12 cellular contexts compared by ENCODE assay signal in the genomic region with DNA sequence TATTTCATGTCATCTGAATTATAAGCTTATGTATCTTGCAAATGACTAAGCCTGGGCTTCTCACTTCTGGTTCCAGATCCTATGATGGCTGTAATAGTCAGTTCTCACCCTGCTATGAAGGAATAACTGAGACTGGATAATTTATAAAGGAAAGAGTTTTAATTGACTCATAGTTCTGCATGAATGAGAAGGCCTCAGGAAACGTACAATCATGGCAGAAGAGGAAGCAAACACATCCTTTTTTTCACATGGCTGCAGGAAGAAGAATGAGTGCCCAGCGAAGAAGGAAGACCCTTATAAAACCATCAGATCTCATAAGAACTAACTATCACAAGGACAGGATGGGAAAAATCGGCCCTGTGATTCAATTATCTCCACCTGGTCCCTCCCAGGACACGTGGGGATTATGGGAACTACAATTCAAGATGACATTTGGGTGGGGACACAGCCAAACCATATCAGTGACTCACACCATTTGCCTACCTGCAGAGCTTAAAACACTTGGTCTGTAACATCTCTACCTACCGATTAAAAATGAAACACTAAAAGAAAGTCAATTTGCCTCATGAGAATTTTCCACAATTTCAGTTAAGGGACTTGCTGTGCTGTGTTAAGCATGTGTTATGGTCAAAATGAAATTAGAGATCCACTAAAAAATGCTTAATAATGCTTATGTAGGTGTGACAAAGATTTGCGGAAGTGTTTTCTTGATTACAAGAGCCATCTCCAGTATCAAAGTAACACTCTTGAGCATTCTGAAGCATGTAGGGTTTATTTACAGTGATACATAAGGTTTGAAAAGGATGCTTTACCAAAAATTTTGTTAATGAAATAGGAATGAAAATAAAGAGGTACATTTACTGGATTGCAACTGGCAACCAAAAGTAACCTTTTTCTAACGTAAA. TPM values are rescaled to one million over a fixed set of nuclear protein-coding genes. Genes with fewer than 3 reads are reported as not detected.
DNase-seq lines count a peak whose midpoint lies in the region; ATAC-seq and TF ChIP-seq lines count a peak whose summit lies in the region.
"Had no signal": no experiment of that assay in that cellular context is flagged by ENCODE, and none has a peak within 500 bp of the region (broad histone marks: within the 10 kb centered on the region; RNA-seq: fewer than 3 reads in every experiment).

No MANE protein-coding gene starts in this region.

- H3K4me1 Mint-ChIP-seq in activated CD4-positive, alpha-beta T cell treated with anti-CD3 and anti-CD28 coated beads for 36 hours = peaks cover 29% of the 10 kb centered on the region
- H3K4me1 Mint-ChIP-seq in nephron (peaks cover 28% of the 10 kb centered on the region), Caco-2 (ENCODE audit: low read depth, unreplicated experiment) (peaks cover 10% of the 10 kb centered on the region)

- no TSS peak for BruUV-seq in Caco-2 (replicated peaks; lab: Mats Ljungman, UMichigan)

- intact Hi-C loops in activated CD4-positive, alpha-beta T cell treated with anti-CD3 and anti-CD28 coated beads for 36 hours (cut with DNase I, micrococcal nuclease) = no loop called here
- intact Hi-C loops in Caco-2 (cut with micrococcal nuclease; ENCODE audit: unreplicated experiment) = no loop called here

- H3K27me3 Mint-ChIP-seq in activated CD4-positive, alpha-beta T cell treated with anti-CD3 and anti-CD28 coated beads for 36 hours = peaks cover 3% of the 10 kb centered on the region
- H3K27me3 Mint-ChIP-seq in nephron (ENCODE audit: low read depth) (peaks cover 4% of the 10 kb centered on the region), Caco-2 (ENCODE audit: insufficient read depth, unreplicated experiment) (no peaks in the 10 kb centered on the region)

- DNase-seq in activated CD4-positive, alpha-beta T cell treated with anti-CD3 and anti-CD28 coated beads for 36 hours = no peak
- no peak for DNase-seq in activated CD4-positive, alpha-beta T cell treated with anti-CD3 and anti-CD28 coated beads for 48 hours
- DNase-seq in SW480 (ENCODE audit: low spot score) (peak; percentile 5), Caco-2 (no peak)
- no peak for DNase-seq in activated CD4-positive, CD25-positive, alpha-beta regulatory T cell treated with anti-CD3 and anti-CD28 coated beads, Interleukin-2, amount 50 U/mL, for 72 hours
- DNase-seq: activated naive CD4-positive, alpha-beta T cell; left lung; NCI-H2029; WERI-Rb-1 had no signal

- POLR2A ChIA-PET in activated CD4-positive, alpha-beta T cell treated with anti-CD3 and anti-CD28 coated beads for 36 hours (lab: Charles Lee) = interaction anchor here (0.7 kb wide), 1 partner anchor 10 kb away, joined by 3 read pairs; no protein-coding TSS in a partner anchor
- POLR2A ChIA-PET in Caco-2 (lab: Charles Lee) = no interaction called here

- H3K9me3 Mint-ChIP-seq in activated CD4-positive, alpha-beta T cell treated with anti-CD3 and anti-CD28 coated beads for 36 hours (ENCODE audit: low read depth) = no peaks in the 10 kb centered on the region
- H3K9me3 Mint-ChIP-seq in nephron (no peaks in the 10 kb centered on the region), Caco-2 (ENCODE audit: unreplicated experiment) (no peaks in the 10 kb centered on the region)

- no peaks in the 10 kb centered on the region for H3K9me3 ChIP-seq in Caco-2
- H3K9me3 ChIP-seq: gastroesophageal sphincter, left lung had no signal

- ATAC-seq in activated CD4-positive, alpha-beta T cell treated with anti-CD3 and anti-CD28 coated beads for 36 hours = no peak
- ATAC-seq: gastroesophageal sphincter, left lung had no signal

- no peak overlapping the region for H3K27ac Mint-ChIP-seq in activated CD4-positive, alpha-beta T cell treated with anti-CD3 and anti-CD28 coated beads for 36 hours
- H3K27ac Mint-ChIP-seq in nephron (peak overlapping the region in 1 of 3 experiments; percentile 6), Caco-2 (ENCODE audit: unreplicated experiment) (no peak overlapping the region)

- H3K27me3 ChIP-seq in Caco-2 (replicated peaks; ENCODE audit: control insufficient read depth, insufficient read depth, low read length) = no peaks in the 10 kb centered on the region
- H3K27me3 ChIP-seq: gastroesophageal sphincter had no signal

- H3K4me3 ChIP-seq in Caco-2 (ENCODE audit: low read depth, low read length) = no peak overlapping the region
- H3K4me3 ChIP-seq: gastroesophageal sphincter had no signal

- CTCF ChIA-PET in activated CD4-positive, alpha-beta T cell treated with anti-CD3 and anti-CD28 coated beads for 36 hours (lab: Charles Lee) = no interaction called here
- CTCF ChIA-PET in Caco-2 (lab: Charles Lee) = no interaction called here

- no peaks in the 10 kb centered on the region for H3K36me3 ChIP-seq in Caco-2 (ENCODE audit: control insufficient read depth, insufficient read depth, low read length)
- H3K36me3 ChIP-seq: left lung had no signal

- H3K4me3 Mint-ChIP-seq in activated CD4-positive, alpha-beta T cell treated with anti-CD3 and anti-CD28 coated beads for 36 hours = peak overlapping the region; percentile 1
- H3K4me3 Mint-ChIP-seq in nephron (peak overlapping the region; percentile 57 to 75 (median 69)), Caco-2 (ENCODE audit: unreplicated experiment) (no peak overlapping the region)

- peaks cover 4% of the 10 kb centered on the region for H3K36me3 Mint-ChIP-seq in activated CD4-positive, alpha-beta T cell treated with anti-CD3 and anti-CD28 coated beads for 36 hours (ENCODE audit: low read depth)
- H3K36me3 Mint-ChIP-seq in nephron (ENCODE audit: low read depth) = peaks cover 2% of the 10 kb centered on the region
- H3K36me3 Mint-ChIP-seq in Caco-2 (ENCODE audit: insufficient read depth, unreplicated experiment) = no peaks in the 10 kb centered on the region

- H3K4me1 ChIP-seq in Caco-2 = peaks cover 6% of the 10 kb centered on the region; the same call in 1 of the 2 replicates

- TF ChIP-seq CTCF in nephron (IDR thresholded peaks at IDR 0.05; ENCODE audit: unreplicated experiment in 3 of 3) (no peak), Caco-2 (IDR thresholded peaks at IDR 0.05; ENCODE audit: insufficient read depth in 1 of 2, low read depth in 1 of 2, low read length in 1 of 2, severe bottlenecking in 1 of 2, unreplicated experiment in 1 of 2) (no peak)

RNA-seq across cellular contexts. Expression of gene RWDD1, which starts 2.2 kb away (rescaled TPM):
- 10 to 100 TPM; 40.0 to 65.4 TPM for total RNA-seq in activated CD4-positive, alpha-beta T cell treated with anti-CD3 and anti-CD28 coated beads for 36 hours
- total RNA-seq in Caco-2 (2022) = 35.0 and 37.9 TPM in 2 replicates

RNA-seq across cellular contexts. Expression of gene CALHM4, which starts 15.6 kb away (rescaled TPM):
- not detected for total RNA-seq in activated CD4-positive, alpha-beta T cell treated with anti-CD3 and anti-CD28 coated beads for 36 hours
- 1.8 and 3.4 TPM in 2 replicates for total RNA-seq in Caco-2 (2022)
- total RNA-seq: gastroesophageal sphincter, left lung, posterior vena cava had no signal

RNA-seq across cellular contexts. Expression of gene TRAPPC3L, which starts 23.6 kb away (rescaled TPM):
- not detected for total RNA-seq in activated CD4-positive, alpha-beta T cell treated with anti-CD3 and anti-CD28 coated beads for 36 hours
- not detected in 2 replicates for total RNA-seq in Caco-2 (2022)
- total RNA-seq: gastroesophageal sphincter had no signal

RNA-seq across cellular contexts. Expression of gene RSPH4A, which starts 47.2 kb away (rescaled TPM):
- under 1 TPM in 1 of 2 experiments, not detected in 1; 0.11 TPM for total RNA-seq in activated CD4-positive, alpha-beta T cell treated with anti-CD3 and anti-CD28 coated beads for 36 hours
- 0.20 and 0.23 TPM in 2 replicates for total RNA-seq in Caco-2 (2022)

RNA-seq across cellular contexts. Expression of gene CALHM5, which starts 57.7 kb away (rescaled TPM):
- total RNA-seq in activated CD4-positive, alpha-beta T cell treated with anti-CD3 and anti-CD28 coated beads for 36 hours = not detected
- 1.1 and 1.3 TPM in 2 replicates for total RNA-seq in Caco-2 (2022)
